12 cellular contexts compared by ENCODE assay signal in the genomic region with DNA sequence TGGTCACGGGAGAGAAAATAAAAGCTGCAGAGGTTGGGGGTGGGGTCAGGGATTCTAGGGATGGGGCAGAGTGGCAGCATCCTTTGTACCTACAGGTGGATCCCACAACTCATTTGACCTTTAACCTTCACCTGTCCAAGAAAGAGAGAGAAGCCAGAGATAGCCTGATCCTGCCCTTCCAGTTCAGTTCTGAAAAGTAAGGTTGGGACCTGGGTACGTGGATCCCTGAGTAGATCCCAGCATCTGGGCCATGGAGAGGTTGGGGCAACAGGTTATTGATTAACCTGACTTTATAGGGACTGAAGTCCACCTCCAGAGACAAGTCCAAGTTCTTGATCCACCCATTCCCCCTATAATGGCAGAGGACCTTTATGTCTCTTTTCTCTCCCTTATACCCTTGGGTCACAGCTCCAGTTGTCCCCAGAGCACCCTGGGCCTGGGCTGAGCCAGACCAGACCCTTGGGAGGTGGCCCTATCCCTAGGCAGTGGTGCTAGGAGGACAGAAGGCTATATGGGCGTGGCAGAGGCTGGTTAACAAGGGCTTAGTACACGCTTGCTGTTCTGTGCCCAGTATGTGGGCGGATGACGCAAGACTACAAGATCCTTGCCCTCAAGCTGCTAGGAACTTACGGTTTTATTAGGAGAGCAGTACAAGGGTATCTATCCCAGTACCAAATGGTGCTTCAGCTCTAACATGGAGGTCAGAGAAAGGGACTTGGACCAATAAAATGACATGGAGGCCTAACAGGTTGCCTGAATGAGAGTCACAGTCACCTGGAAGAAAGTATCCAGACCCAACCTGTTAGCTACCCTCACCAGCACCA. TPM values are rescaled to one million over a fixed set of nuclear protein-coding genes. Genes with fewer than 3 reads are reported as not detected.
A peak's percentile ranks its signal among the peaks of the same experiment; 100 is the strongest.
DNase-seq lines count a peak whose midpoint lies in the region; ATAC-seq and TF ChIP-seq lines count a peak whose summit lies in the region.
"Had no signal": no experiment of that assay in that cellular context is flagged by ENCODE, and none has a peak within 500 bp of the region (broad histone marks: within the 10 kb centered on the region; RNA-seq: fewer than 3 reads in every experiment).

No MANE protein-coding gene starts in this region.

- H3K27me3 ChIP-seq in mammary epithelial cell (ENCODE audit: insufficient read depth, low read length): no peaks in the 10 kb centered on the region
- H3K27me3 ChIP-seq in lung (ENCODE audit: control insufficient read depth, insufficient read depth): no peaks in the 10 kb centered on the region

- H3K4me2 ChIP-seq in mammary epithelial cell (ENCODE audit: insufficient read depth, low read depth, low read length): peak overlapping the region; percentile 13

- H3K79me2 ChIP-seq in mammary epithelial cell (ENCODE audit: insufficient read depth, low read length): peaks cover 7% of the 10 kb centered on the region

- TF ChIP-seq CTCF in mammary epithelial cell (conservative IDR thresholded peaks at IDR 0.05 in 1 of 2, IDR thresholded peaks at IDR 0.05 in 1 of 2; ENCODE audit: extremely low read depth in 1 of 2, insufficient read depth in 1 of 2, low read depth in 1 of 2, low read length in 2 of 2) (no peak), lung (IDR thresholded peaks at IDR 0.05; ENCODE audit: control extremely low read depth, extremely low read depth) (no peak)

- H3K27me3 Mint-ChIP-seq in effector memory CD8-positive, alpha-beta T cell: peaks cover 14 to 23% of the 10 kb centered on the region in 2 donors

- no TSS peak for BruUV-seq in mammary epithelial cell (replicated peaks; lab: Mats Ljungman, UMichigan)

- H3K4me1 ChIP-seq in mammary epithelial cell (ENCODE audit: insufficient read depth, low read length): peaks cover 43% of the 10 kb centered on the region
- peaks cover 0 to 9% of the 10 kb centered on the region in 2 donors for H3K4me1 ChIP-seq in lung (ENCODE audit: control insufficient read depth in 2 of 2, insufficient read depth in 2 of 2, low read length in 2 of 2)

- H3K9ac ChIP-seq in mammary epithelial cell (ENCODE audit: insufficient read depth, low read length): no peak overlapping the region

- in situ Hi-C loops in mammary epithelial cell (cut with MboI; ENCODE audit: low sequenced_read_pairs in 2 of 2): no loop called here

- 29% methylated on average over 6 of the region's 7 CpGs for WGBS in mammary epithelial cell (ENCODE audit: low coverage, missing lambda C conversion rate)
- WGBS in lung, 2 donors: 64 to 72% methylated on average over 7 of the region's 7 CpGs

- no peak overlapping the region for H3K4me3 Mint-ChIP-seq in effector memory CD8-positive, alpha-beta T cell

- H3K4me3 ChIP-seq in mammary epithelial cell (replicated peaks in 1 of 3; ENCODE audit: insufficient read depth in 1 of 3, low read depth in 2 of 3, low read length in 3 of 3): no peak overlapping the region
- no peak overlapping the region for H3K4me3 ChIP-seq in lung
- H3K4me3 ChIP-seq: cardiac muscle cell, SJSA1 had no signal

- intact Hi-C loops in mammary epithelial cell (cut with micrococcal nuclease): no loop called here

- H3K9me3 ChIP-seq in mammary epithelial cell (replicated peaks; ENCODE audit: insufficient read depth, low read length) (no peaks in the 10 kb centered on the region), lung (ENCODE audit: control insufficient read depth in 2 of 2, insufficient read depth in 1 of 2, low read length in 1 of 2) (no peaks in the 10 kb centered on the region)
- H3K9me3 ChIP-seq: neutrophil, SJSA1 had no signal

- DNase-seq in COLO668 (lab: John Stamatoyannopoulos, UW; ENCODE audit: unreplicated experiment) (peak; percentile 14), LHCN-M2 (ENCODE audit: low read depth) (peak; percentile 46), mammary epithelial cell (peak; percentile 80), lung (ENCODE audit: low spot score) (peak; percentile 80), COR-L47 (lab: John Stamatoyannopoulos, UW) (no peak)
- no peak for DNase-seq in effector memory CD8-positive, alpha-beta T cell
- DNase-seq in activated effector memory CD4-positive, alpha-beta T cell treated with Interleukin-2 at 50 U/mL for 16 hours: no peak
- DNase-seq: NCI-H1694 treated with DMSO at 0.1 percent for 48 hours had no signal

- ATAC-seq in lung (ENCODE audit: insufficient read depth, low FRiP score) (peak; percentile 21), GM18861 (IDR thresholded peaks at IDR 0.05; ENCODE audit: unreplicated experiment) (no peak)
- no peak for ATAC-seq in effector memory CD8-positive, alpha-beta T cell (replicated peaks)

- peaks cover 18 to 22% of the 10 kb centered on the region in 2 donors for H3K4me1 Mint-ChIP-seq in effector memory CD8-positive, alpha-beta T cell (ENCODE audit: low read depth in 2 of 2)

- H3K36me3 Mint-ChIP-seq in effector memory CD8-positive, alpha-beta T cell (ENCODE audit: insufficient read depth): peaks cover 48% of the 10 kb centered on the region

- H3K36me3 ChIP-seq in mammary epithelial cell (ENCODE audit: insufficient read depth, low read length): peaks cover 6% of the 10 kb centered on the region
- peaks cover 0 to 8% of the 10 kb centered on the region in 2 donors for H3K36me3 ChIP-seq in lung (ENCODE audit: control insufficient read depth in 2 of 2, insufficient read depth in 2 of 2, low read length in 2 of 2)

- H4K20me1 ChIP-seq in mammary epithelial cell (ENCODE audit: insufficient read depth, low read length): no peaks in the 10 kb centered on the region

- H3K27ac ChIP-seq in mammary epithelial cell (ENCODE audit: insufficient read depth, low read depth, low read length) (peak overlapping the region; percentile 12), lung (ENCODE audit: low read depth in 1 of 2, low read length in 1 of 2) (peak overlapping the region in 1 of 2 donors; percentile 23)
- H3K27ac ChIP-seq: cardiac muscle cell, neutrophil, SJSA1 had no signal

- peak overlapping the region; percentile 18 for H2AFZ ChIP-seq in mammary epithelial cell (ENCODE audit: low read depth, low read length)

- H3K27ac Mint-ChIP-seq in effector memory CD8-positive, alpha-beta T cell: peak overlapping the region in 1 of 2 donors; percentile 17

- dilution Hi-C loops in mammary epithelial cell (cut with HindIII; ENCODE audit: low sequenced_read_pairs): no loop called here

- H3K9me3 Mint-ChIP-seq in effector memory CD8-positive, alpha-beta T cell: no peaks in the 10 kb centered on the region

- CTCF ChIA-PET in mammary epithelial cell (lab: Charles Lee; ENCODE audit: low non-redundant PET): no interaction called here

RNA-seq across cellular contexts. Expression of a gene that starts 3.3 kb away (rescaled TPM):
- not detected in 2 replicates for total RNA-seq in LHCN-M2 (2014; rRNA removed)
- polyA plus RNA-seq in LHCN-M2 (2012): not detected
- 10 to 100 TPM in 1 of 2 donors, 1 to 10 TPM in 1; 5.0 to 57.8 TPM for total RNA-seq in mammary epithelial cell
- 10.4 TPM for polyA plus RNA-seq in mammary epithelial cell
- 3.2 TPM for polyA minus RNA-seq in mammary epithelial cell
- 100 to 1,000 TPM; 117 to 171 TPM for total RNA-seq in lung
- polyA plus RNA-seq in lung: 100 to 1,000 TPM; 119 to 199 TPM
- total RNA-seq: SJSA1 had no signal

RNA-seq across cellular contexts. Expression of a gene that starts 6.9 kb away (rescaled TPM):
- total RNA-seq in LHCN-M2 (2014; rRNA removed): 52.6 and 58.2 TPM in 2 replicates
- polyA plus RNA-seq in LHCN-M2 (2012): 104 TPM
- total RNA-seq in mammary epithelial cell: 10 to 100 TPM; 18.8 to 52.0 TPM
- polyA plus RNA-seq in mammary epithelial cell: 39.3 TPM
- 46.8 TPM for polyA minus RNA-seq in mammary epithelial cell
- total RNA-seq in lung: 10 to 100 TPM; 19.8 to 39.3 TPM
- 10 to 100 TPM; 34.0 to 63.2 TPM for polyA plus RNA-seq in lung

RNA-seq across cellular contexts. Expression of a gene that starts 7.4 kb away (rescaled TPM):
- total RNA-seq in LHCN-M2 (2014; rRNA removed): 59.1 and 65.5 TPM in 2 replicates
- 138 TPM for polyA plus RNA-seq in LHCN-M2 (2012)
- 100 to 1,000 TPM in 1 of 2 donors, 10 to 100 TPM in 1; 28.2 to 122 TPM for total RNA-seq in mammary epithelial cell
- 110 TPM for polyA plus RNA-seq in mammary epithelial cell
- 263 TPM for polyA minus RNA-seq in mammary epithelial cell
- 100 to 1,000 TPM in 1 of 2 donors, 10 to 100 TPM in 1; 76.0 to 126 TPM for total RNA-seq in lung
- polyA plus RNA-seq in lung: 100 to 1,000 TPM in 1 of 2 donors, 10 to 100 TPM in 1; 72.5 to 105 TPM

RNA-seq across cellular contexts. Expression of a gene that starts 16.7 kb away (rescaled TPM):
- total RNA-seq in LHCN-M2 (2014; rRNA removed): 161 and 171 TPM in 2 replicates
- 848 TPM for polyA plus RNA-seq in LHCN-M2 (2012)
- 100 to 1,000 TPM; 116 to 204 TPM for total RNA-seq in mammary epithelial cell
- 326 TPM for polyA plus RNA-seq in mammary epithelial cell
- polyA minus RNA-seq in mammary epithelial cell: 296 TPM
- 100 to 1,000 TPM; 315 to 496 TPM for total RNA-seq in lung
- 1,000 to 10,000 TPM in 1 of 2 donors, 100 to 1,000 TPM in 1; 874 to 1,149 TPM for polyA plus RNA-seq in lung

RNA-seq across cellular contexts. Expression of a gene that starts 19.7 kb away (rescaled TPM):
- total RNA-seq in LHCN-M2 (2014; rRNA removed) (54.7 and 56.4 TPM in 2 replicates), mammary epithelial cell (10 to 100 TPM; 36.7 to 53.6 TPM), lung (10 to 100 TPM; 25.4 to 27.3 TPM)
- 53.1 TPM for polyA plus RNA-seq in LHCN-M2 (2012)
- polyA plus RNA-seq in mammary epithelial cell (39.8 TPM), lung (10 to 100 TPM; 27.2 to 40.5 TPM)
- 26.2 TPM for polyA minus RNA-seq in mammary epithelial cell

Comparison
In these comparisons a context has a peak if more than half of its experiments do, and no peak if none do; other contexts are left out.
1. DNase-seq: peak in COLO668 (single experiment), LHCN-M2 (single experiment), mammary epithelial cell (single experiment) and lung (single experiment); none in effector memory CD8-positive, alpha-beta T cell (0 of 3), activated effector memory CD4-positive, alpha-beta T cell treated with Interleukin-2 at 50 U/mL for 16 hours (single experiment) and COR-L47 (single experiment).